Comparison of ENCODE assay signal across 23 cellular contexts in the genomic region with DNA sequence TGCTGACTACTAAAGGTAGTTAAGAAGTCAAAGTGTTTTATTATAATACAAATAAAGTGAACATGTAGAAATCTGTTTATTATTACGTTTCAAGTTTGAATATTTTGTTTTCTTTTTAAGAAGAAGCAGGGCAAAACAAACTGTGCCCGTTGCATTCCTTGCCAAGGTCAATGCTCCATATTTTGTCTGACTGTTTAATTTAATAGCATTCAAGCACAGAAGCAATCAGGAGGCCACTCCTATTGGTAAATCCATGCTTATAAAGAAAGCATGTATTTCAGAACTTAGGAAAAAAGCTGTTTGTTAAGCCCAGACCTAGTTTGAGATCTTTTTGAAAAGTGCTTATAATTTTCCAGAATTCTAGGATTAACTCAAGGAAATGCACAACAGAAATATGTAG. TPM values are rescaled to one million over a fixed set of nuclear protein-coding genes. Genes with fewer than 3 reads are reported as not detected.
DNase-seq lines count a peak whose midpoint lies in the region; ATAC-seq, FAIRE-seq and TF ChIP-seq lines count a peak whose summit lies in the region.
"Had no signal": no experiment of that assay in that cellular context is flagged by ENCODE, and none has a peak within 500 bp of the region (broad histone marks: within the 10 kb centered on the region; RNA-seq: fewer than 3 reads in every experiment).

No MANE protein-coding gene starts in this region.

- ATAC-seq in A549 (no peak), psoas muscle (no peak), GM21717 (IDR thresholded peaks at IDR 0.05; ENCODE audit: unreplicated experiment) (no peak)

- no peak for TF ChIP-seq EP300 in A549 (IDR thresholded peaks at IDR 0.05)

- no peak for FAIRE-seq in A549 (lab: Jason Lieb, UNC)
- no peak for FAIRE-seq in GM12892 (lab: Jason Lieb, UNC)
- FAIRE-seq: frontal cortex had no signal

- TF ChIP-seq RAD21 in A549 (conservative IDR thresholded peaks at IDR 0.05 in 1 of 2, IDR thresholded peaks at IDR 0.05 in 1 of 2) = no peak

- TF ChIP-seq POLR2A in A549 (IDR thresholded peaks at IDR 0.05; ENCODE audit: low read length) (no peak), GM12892 (IDR thresholded peaks at IDR 0.05; ENCODE audit: low read depth, low read length) (no peak)

- no peak overlapping the region for H3K4me3 ChIP-seq in A549
- no peak overlapping the region for H3K4me3 ChIP-seq in SJCRH30
- H3K4me3 ChIP-seq in iPS-20b (ENCODE audit: low read length) = no peak overlapping the region
- H3K4me3 ChIP-seq in psoas muscle = no peak overlapping the region
- H3K4me3 ChIP-seq: ovary, skin epidermis, vagina had no signal

- peak overlapping the region; percentile 0; the same call in 1 of the 2 replicates for H3K9ac ChIP-seq in iPS-20b (ENCODE audit: low read depth, low read length)

- H3K9me3 ChIP-seq in A549 = no peaks in the 10 kb centered on the region
- no peaks in the 10 kb centered on the region for H3K9me3 ChIP-seq in SJCRH30 (replicated peaks)
- H3K9me3 ChIP-seq in iPS-20b (ENCODE audit: insufficient read depth, low read depth, low read length) = no peaks in the 10 kb centered on the region
- H3K9me3 ChIP-seq in psoas muscle = no peaks in the 10 kb centered on the region
- H3K9me3 ChIP-seq: ovary, vagina had no signal

- H3K4me1 ChIP-seq in A549 = peaks cover 60% of the 10 kb centered on the region
- H3K4me1 ChIP-seq in SJCRH30 = peaks cover 9% of the 10 kb centered on the region
- peaks cover 67% of the 10 kb centered on the region for H3K4me1 ChIP-seq in iPS-20b (ENCODE audit: insufficient read depth, low read length)
- H3K4me1 ChIP-seq in psoas muscle = peaks cover 20% of the 10 kb centered on the region

- H3K27me3 ChIP-seq in SJCRH30 (no peaks in the 10 kb centered on the region), iPS-20b (ENCODE audit: insufficient read depth, low read length) (no peaks in the 10 kb centered on the region), psoas muscle (ENCODE audit: insufficient read depth in 3 of 3, low read length in 2 of 3) (no peaks in the 10 kb centered on the region)
- H3K27me3 ChIP-seq: ovary, vagina had no signal

- no peaks in the 10 kb centered on the region for H3K36me3 ChIP-seq in SJCRH30
- no peaks in the 10 kb centered on the region for H3K36me3 ChIP-seq in iPS-20b (ENCODE audit: insufficient read depth, low read depth, low read length)
- H3K36me3 ChIP-seq in psoas muscle (ENCODE audit: insufficient read depth in 1 of 2, low read depth in 1 of 2) = no peaks in the 10 kb centered on the region
- H3K36me3 ChIP-seq: ovary, vagina had no signal

- DNase-seq in A549 (ENCODE audit: low read depth in 1 of 2, low spot score in 1 of 2) = no peak
- no peak for DNase-seq in SJCRH30
- no peak for DNase-seq in psoas muscle
- DNase-seq in GM12892 (ENCODE audit: insufficient read length) = no peak
- DNase-seq in ecto neural progenitor cell (ENCODE audit: low spot score) = no peak
- no peak for DNase-seq in NCI-H82 treated with DMSO at 0.1 percent for 48 hours (lab: John Stamatoyannopoulos, UW; ENCODE audit: unreplicated experiment)
- DNase-seq: activated CD4-positive, alpha-beta T cell treated with anti-CD3 and anti-CD28 coated beads for 4 hours; activated naive CD8-positive, alpha-beta T cell treated with anti-CD3 and anti-CD28 coated beads for 36 hours; CD4-positive, alpha-beta memory T cell; cortex of kidney; GF-D8; KBM-7; MV-4-11; NCI-H187 treated with DMSO at 0.1 percent for 48 hours; NCI-H345; ovary; stimulated activated CD4-positive, alpha-beta T cell treated with anti-CD3 and anti-CD28 coated beads, Interleukin-4, amount 100 ng/mL, for 24 hours had no signal

- 6% methylated on average over 2 of the region's 2 CpGs for WGBS in A549 (ENCODE audit: missing lambda C conversion rate)
- 34 to 45% (median 42%) methylated on average over 2 of the region's 2 CpGs for whole genome bisulfite sequencing in psoas muscle, 3 donors

- POLR2A ChIA-PET in A549 (lab: Yijun Ruan, JAX) = no interaction called here

- intact Hi-C loops in psoas muscle (cut with DNase I) = no loop called here

- no peak for TF ChIP-seq CTCF in A549 (IDR thresholded peaks at IDR 0.05)
- no peak for TF ChIP-seq CTCF in psoas muscle (IDR thresholded peaks at IDR 0.05)

- peak overlapping the region; percentile 18 to 30; a peak in 3 of 6 replicates for H3K27ac ChIP-seq in A549
- peak overlapping the region; percentile 58 for H3K27ac ChIP-seq in SJCRH30
- peak overlapping the region; percentile 33 for H3K27ac ChIP-seq in iPS-20b (ENCODE audit: low read length)
- peak overlapping the region; percentile 38 for H3K27ac ChIP-seq in psoas muscle
- H3K27ac ChIP-seq: ovary, RWPE1, vagina had no signal

- CTCF ChIA-PET in A549 (lab: Yijun Ruan, JAX) = no interaction called here

- H3K4me2 ChIP-seq in A549 = peak overlapping the region; percentile 57

TF ChIP-seq in A549, 52 proteins besides CTCF, POLR2A, EP300 and RAD21:
- no peak for TF ChIP-seq HDAC2 (IDR thresholded peaks at IDR 0.05)
TF ChIP-seq in A549: peak in this region for 0.

RNA-seq across cellular contexts. Expression of a gene that starts 51.6 kb away (rescaled TPM):
- polyA plus RNA-seq in A549 (2011; rRNA removed) = 17.0 and 21.6 TPM in 2 replicates
- polyA plus RNA-seq in A549 (2012; cell fraction: cytosol; rRNA removed) = 2.6 and 3.7 TPM in 2 replicates
- polyA plus RNA-seq in A549 (2012; cell fraction: nucleus; rRNA removed) = 2.4 and 4.7 TPM in 2 replicates
- polyA plus RNA-seq in A549 (2017; fragmentation: RNase III; extraction: RNeasy Plus Mini Kit Qiagen cat#74134 plus additional on column Dnase treatment) = 5.0 to 5.4 TPM (median 5.1 TPM) in 3 replicates
- polyA minus RNA-seq in A549 (2011; rRNA and poly(A)+ RNA removed) = 21.9 and 23.8 TPM in 2 replicates
- 23.3 and 26.5 TPM in 2 replicates for total RNA-seq in SJCRH30 (2014; rRNA removed; shearing (Covaris generic))
- 10 to 100 TPM in 3 of 4 donors, 1 to 10 TPM in 1; 4.8 to 12.3 (median 11.5) TPM for total RNA-seq in psoas muscle
- polyA plus RNA-seq in psoas muscle = 1 to 10 TPM; 3.8 to 7.2 (median 4.2) TPM
- 1.3 TPM for polyA plus RNA-seq in GM12892 (2012; ENCODE audit: missing spikeins)
- total RNA-seq: CD4-positive, alpha-beta memory T cell had no signal
- polyA plus RNA-seq: CD4-positive, alpha-beta memory T cell had no signal
